In genomic region chr2:237278593-237278992, GRCh38 we compare ENCODE assay signal across 12 cellular contexts.
DNase-seq lines count a peak whose midpoint lies in the region; ATAC-seq and TF ChIP-seq lines count a peak whose summit lies in the region.
"Had no signal": no experiment of that assay in that cellular context is flagged by ENCODE, and none has a peak within 500 bp of the region (broad histone marks: within the 10 kb centered on the region; RNA-seq: fewer than 3 reads in every experiment).

No MANE protein-coding gene starts in this region.

- no peak overlapping the region for H3K14ac ChIP-seq in trophoblast cell (ENCODE audit: low read length)

- peak overlapping the region; percentile 88 for H2BK5ac ChIP-seq in trophoblast cell (ENCODE audit: low read depth, low read length, poor library complexity)

- intact Hi-C loops in aorta (cut with DNase I): no loop called here

- no peaks in the 10 kb centered on the region for H3K79me2 ChIP-seq in trophoblast cell (ENCODE audit: control insufficient read depth, insufficient read depth, low read length, poor library complexity)

- H3K27ac ChIP-seq in RWPE2 (ENCODE audit: poor library complexity, severe bottlenecking) (peak overlapping the region; percentile 4), trophoblast cell (ENCODE audit: low read depth, low read length) (peak overlapping the region; percentile 68), aorta (ENCODE audit: low read depth in 1 of 2, low read length in 2 of 2) (no peak overlapping the region)
- H3K27ac ChIP-seq: WERI-Rb-1 had no signal

- ATAC-seq in RWPE2 (ENCODE audit: low read depth): no peak
- ATAC-seq in aorta (ENCODE audit: low FRiP score): peak; percentile 86
- no peak for ATAC-seq in GM19035 (IDR thresholded peaks at IDR 0.05; ENCODE audit: unreplicated experiment)
- ATAC-seq: HCT116; stimulated activated naive B cell treated with anti-CD40 and anti-IgM and Interleukin-4, amounts not matched to agents 10 μg/mL and 1 μg/mL and 100 μg/mL, for 72 hours had no signal

- no peak overlapping the region for H3K23ac ChIP-seq in trophoblast cell (ENCODE audit: low read length)

- no peak overlapping the region for H4K12ac ChIP-seq in trophoblast cell (ENCODE audit: low read depth, low read length)

- H3K18ac ChIP-seq in trophoblast cell (ENCODE audit: low read length): no peak overlapping the region

- H3K4me1 ChIP-seq in RWPE2 (ENCODE audit: insufficient read depth, poor library complexity, severe bottlenecking): peaks cover 24% of the 10 kb centered on the region
- H3K4me1 ChIP-seq in trophoblast cell (ENCODE audit: control insufficient read depth in 1 of 2, insufficient read depth in 2 of 2, low read length in 2 of 2): no peaks in the 10 kb centered on the region
- H3K4me1 ChIP-seq in aorta (ENCODE audit: control insufficient read depth in 1 of 2, insufficient read depth in 2 of 2, low read length in 2 of 2): peaks cover 0 to 2% of the 10 kb centered on the region in 2 donors

- H3K27me3 ChIP-seq in RWPE2 (ENCODE audit: insufficient read depth, poor library complexity, severe bottlenecking) (no peaks in the 10 kb centered on the region), trophoblast cell (ENCODE audit: insufficient read depth, low read length) (no peaks in the 10 kb centered on the region), aorta (ENCODE audit: control insufficient read depth in 1 of 2, insufficient read depth in 2 of 2, low read length in 1 of 2) (no peaks in the 10 kb centered on the region)

- H3K4me3 ChIP-seq in RWPE2 (ENCODE audit: severe bottlenecking) (no peak overlapping the region), foreskin fibroblast (ENCODE audit: low read depth in 1 of 2, low read length in 2 of 2) (peak overlapping the region in 1 of 2 donors; percentile 6), trophoblast cell (ENCODE audit: low read depth, low read length) (no peak overlapping the region), aorta (ENCODE audit: low read length in 2 of 2) (no peak overlapping the region)

- no peak for TF ChIP-seq CTCF in RWPE2 (IDR thresholded peaks at IDR 0.05; ENCODE audit: poor library complexity, severe bottlenecking)
- TF ChIP-seq CTCF in foreskin fibroblast (IDR thresholded peaks at IDR 0.05; ENCODE audit: low read depth, low read length): no peak

- H2BK12ac ChIP-seq in trophoblast cell (ENCODE audit: low read length): peak overlapping the region; percentile 23

- no peak overlapping the region for H2AFZ ChIP-seq in trophoblast cell (ENCODE audit: insufficient read depth, low read length, poor library complexity)

- no peaks in the 10 kb centered on the region for H3K9me3 ChIP-seq in RWPE2 (ENCODE audit: severe bottlenecking)
- H3K9me3 ChIP-seq in trophoblast cell (ENCODE audit: insufficient read depth, low read depth, low read length): peaks cover 2% of the 10 kb centered on the region
- H3K9me3 ChIP-seq in aorta (ENCODE audit: control insufficient read depth, low read length): no peaks in the 10 kb centered on the region

- no peak overlapping the region for H2AK5ac ChIP-seq in trophoblast cell (ENCODE audit: low read length)

- H3K9ac ChIP-seq in trophoblast cell (ENCODE audit: low read length): no peak overlapping the region

- no CpG with 5 or more reads among the region's 6 CpGs for WGBS in trophoblast cell (ENCODE audit: extremely low coverage, insufficient coverage, insufficient read length)
- WGBS in aorta, 2 donors: 29 to 31% methylated on average over 6 of the region's 6 CpGs

- DNase-seq in RWPE2 (ENCODE audit: low spot score) (no peak), foreskin fibroblast (peak; percentile 92 to 96), trophoblast cell (no peak), aorta (peak; percentile 82 to 86), NCI-H1930 (lab: John Stamatoyannopoulos, UW) (no peak), NCI-H1048 (lab: John Stamatoyannopoulos, UW) (no peak)
- DNase-seq: activated T-cell treated with anti-CD3 and anti-CD28 coated beads, Interleukin-2, amount 50 U/mL, for 48 hours; central memory CD4-positive, alpha-beta T cell; stimulated activated naive B cell treated with anti-CD40 and anti-IgM and Interleukin-4, amounts not matched to agents 10 μg/mL and 1 μg/mL and 100 μg/mL, for 72 hours; WERI-Rb-1 had no signal

- no peak overlapping the region for H4K8ac ChIP-seq in trophoblast cell (ENCODE audit: low read depth, low read length)

- peak overlapping the region; percentile 78 for H4K91ac ChIP-seq in trophoblast cell (ENCODE audit: low read depth, low read length)

- H3K79me1 ChIP-seq in trophoblast cell (ENCODE audit: low read length): peaks cover 17% of the 10 kb centered on the region

- peak overlapping the region; percentile 64 for H2BK120ac ChIP-seq in trophoblast cell (ENCODE audit: insufficient read depth, low read length, poor library complexity)

- H3K4me2 ChIP-seq in trophoblast cell (ENCODE audit: low read length): no peak overlapping the region

- H3K36me3 ChIP-seq in RWPE2 (ENCODE audit: low read depth) (no peaks in the 10 kb centered on the region), trophoblast cell (ENCODE audit: control insufficient read depth in 1 of 2, insufficient read depth in 2 of 2, low read length in 2 of 2) (no peaks in the 10 kb centered on the region), aorta (ENCODE audit: control insufficient read depth in 1 of 2, insufficient read depth in 2 of 2, low read length in 1 of 2) (no peaks in the 10 kb centered on the region)
- H3K36me3 ChIP-seq: WERI-Rb-1 had no signal

- no peak overlapping the region for H3K4ac ChIP-seq in trophoblast cell (ENCODE audit: low read depth, low read length)

Comparison
In these comparisons a context has a peak if more than half of its experiments do, and no peak if none do; other contexts are left out.
1. DNase-seq: peak in foreskin fibroblast (2 of 2) and aorta (2 of 2); none in RWPE2 (single experiment), trophoblast cell (0 of 2), NCI-H1930 (0 of 2) and NCI-H1048 (single experiment).
2. H3K27ac ChIP-seq: peak in RWPE2 (single experiment) and trophoblast cell (single experiment); none in aorta (0 of 2).